In genomic region chr10:116098411-116099019, GRCh38 we compare ENCODE assay signal across 19 cellular contexts.
DNase-seq lines count a peak whose midpoint lies in the region; ATAC-seq and TF ChIP-seq lines count a peak whose summit lies in the region.
"Had no signal": no experiment of that assay in that cellular context is flagged by ENCODE, and none has a peak within 500 bp of the region (broad histone marks: within the 10 kb centered on the region; RNA-seq: fewer than 3 reads in every experiment).

No MANE protein-coding gene starts in this region.

- no peaks in the 10 kb centered on the region for H3K9me3 ChIP-seq in hepatocyte (ENCODE audit: low read depth)
- H3K9me3 ChIP-seq in aorta (ENCODE audit: control insufficient read depth, low read length): no peaks in the 10 kb centered on the region
- H3K9me3 ChIP-seq in mucosa of descending colon: no peaks in the 10 kb centered on the region
- H3K9me3 ChIP-seq: Caco-2, heart right ventricle, SJCRH30 had no signal

- H3K27ac ChIP-seq in hepatocyte (peak overlapping the region; percentile 24), aorta (ENCODE audit: low read depth in 1 of 2, low read length in 2 of 2) (no peak overlapping the region)
- H3K27ac ChIP-seq: heart right ventricle, WERI-Rb-1 had no signal

- H3K4me2 ChIP-seq in hepatocyte: peak overlapping the region; percentile 25

- H4K20me1 ChIP-seq in hepatocyte (ENCODE audit: insufficient read depth, poor library complexity, severe bottlenecking): no peaks in the 10 kb centered on the region

- H3K79me2 ChIP-seq in hepatocyte: no peaks in the 10 kb centered on the region

- H3K4me3 ChIP-seq in hepatocyte (no peak overlapping the region), aorta (ENCODE audit: low read length in 2 of 2) (no peak overlapping the region), mucosa of descending colon (no peak overlapping the region)
- H3K4me3 ChIP-seq: heart right ventricle, SJCRH30 had no signal

- no peak overlapping the region for H2AFZ ChIP-seq in hepatocyte

- DNase-seq in HK-2 (ENCODE audit: unreplicated experiment) (peak; percentile 73), hepatocyte (ENCODE audit: low spot score) (peak; percentile 32), omental fat pad (ENCODE audit: low spot score) (no peak), aorta (no peak), mucosa of descending colon (no peak), hepatic stellate cell (ENCODE audit: low spot score) (no peak)
- DNase-seq: activated CD4-positive, alpha-beta T cell treated with anti-CD3 and anti-CD28 coated beads for 4 hours; activated CD8-positive, alpha-beta T cell treated with anti-CD3 and anti-CD28 coated beads, Interleukin-2, amount 10 ng/mL, durations not matched to agents 7 days and 5 days; Caco-2; effector memory CD4-positive, alpha-beta T cell; erythroblast; heart right ventricle; NCI-H1436 treated with DMSO at 0.1 percent for 48 hours; SJCRH30; trophoblast cell; WERI-Rb-1 had no signal

- ATAC-seq in omental fat pad (ENCODE audit: low FRiP score) (peak; percentile 16), aorta (ENCODE audit: low FRiP score) (peak; percentile 20), GM19463 (IDR thresholded peaks at IDR 0.05; ENCODE audit: unreplicated experiment) (no peak), mucosa of descending colon (no peak)
- ATAC-seq: activated CD8-positive, alpha-beta T cell treated with anti-CD3 and anti-CD28 coated beads, Interleukin-2, amount 10 ng/mL, durations not matched to agents 7 days and 5 days; heart right ventricle; left lobe of liver; stimulated activated memory B cell treated with anti-CD40 and anti-IgM and Interleukin-4, amounts not matched to agents 10 μg/mL and 1 μg/mL and 100 μg/mL, for 72 hours had no signal

- intact Hi-C loops in aorta (cut with DNase I): no loop called here
- intact Hi-C loops in mucosa of descending colon (cut with DNase I, micrococcal nuclease): no loop called here

- TF ChIP-seq CTCF in hepatocyte (IDR thresholded peaks at IDR 0.05; ENCODE audit: poor library complexity) (no peak), omental fat pad (IDR thresholded peaks at IDR 0.05) (no peak), mucosa of descending colon (IDR thresholded peaks at IDR 0.05) (no peak)

- H3K4me1 ChIP-seq in hepatocyte (ENCODE audit: insufficient read depth): no peaks in the 10 kb centered on the region
- no peaks in the 10 kb centered on the region for H3K4me1 ChIP-seq in aorta (ENCODE audit: control insufficient read depth in 1 of 2, insufficient read depth in 2 of 2, low read length in 2 of 2)
- H3K4me1 ChIP-seq in mucosa of descending colon (ENCODE audit: low read depth): no peaks in the 10 kb centered on the region
- H3K4me1 ChIP-seq: Caco-2 had no signal

- H3K36me3 ChIP-seq in hepatocyte (replicated peaks; ENCODE audit: insufficient read depth, low read depth) (no peaks in the 10 kb centered on the region), aorta (ENCODE audit: control insufficient read depth in 1 of 2, insufficient read depth in 2 of 2, low read length in 1 of 2) (no peaks in the 10 kb centered on the region), mucosa of descending colon (ENCODE audit: low read depth) (no peaks in the 10 kb centered on the region)
- H3K36me3 ChIP-seq: heart right ventricle, SJCRH30, WERI-Rb-1 had no signal

- 55% methylated on average over 8 of the region's 8 CpGs for WGBS in hepatocyte (ENCODE audit: low lambda C conversion rate, missing lambda C conversion rate)
- WGBS in aorta, 2 donors: 86 to 87% methylated on average over 8 of the region's 8 CpGs

- no peaks in the 10 kb centered on the region for H3K9me2 ChIP-seq in hepatocyte (replicated peaks; ENCODE audit: insufficient read depth)

- H3K27me3 ChIP-seq in hepatocyte (peaks cover 5% of the 10 kb centered on the region), aorta (ENCODE audit: control insufficient read depth in 1 of 2, insufficient read depth in 2 of 2, low read length in 1 of 2) (no peaks in the 10 kb centered on the region)
- H3K27me3 ChIP-seq: SJCRH30 had no signal

Comparison
In these comparisons a context has a peak if more than half of its experiments do, and no peak if none do; other contexts are left out.
1. DNase-seq: peak in HK-2 (single experiment) and hepatocyte (single experiment); none in omental fat pad (single experiment), aorta (0 of 2), mucosa of descending colon (0 of 3) and hepatic stellate cell (single experiment).
2. ATAC-seq: peak in omental fat pad (single experiment) and aorta (single experiment); none in GM19463 (single experiment) and mucosa of descending colon (single experiment).